Comparison of ENCODE assay signal across 1 cellular context in the genomic region with DNA sequence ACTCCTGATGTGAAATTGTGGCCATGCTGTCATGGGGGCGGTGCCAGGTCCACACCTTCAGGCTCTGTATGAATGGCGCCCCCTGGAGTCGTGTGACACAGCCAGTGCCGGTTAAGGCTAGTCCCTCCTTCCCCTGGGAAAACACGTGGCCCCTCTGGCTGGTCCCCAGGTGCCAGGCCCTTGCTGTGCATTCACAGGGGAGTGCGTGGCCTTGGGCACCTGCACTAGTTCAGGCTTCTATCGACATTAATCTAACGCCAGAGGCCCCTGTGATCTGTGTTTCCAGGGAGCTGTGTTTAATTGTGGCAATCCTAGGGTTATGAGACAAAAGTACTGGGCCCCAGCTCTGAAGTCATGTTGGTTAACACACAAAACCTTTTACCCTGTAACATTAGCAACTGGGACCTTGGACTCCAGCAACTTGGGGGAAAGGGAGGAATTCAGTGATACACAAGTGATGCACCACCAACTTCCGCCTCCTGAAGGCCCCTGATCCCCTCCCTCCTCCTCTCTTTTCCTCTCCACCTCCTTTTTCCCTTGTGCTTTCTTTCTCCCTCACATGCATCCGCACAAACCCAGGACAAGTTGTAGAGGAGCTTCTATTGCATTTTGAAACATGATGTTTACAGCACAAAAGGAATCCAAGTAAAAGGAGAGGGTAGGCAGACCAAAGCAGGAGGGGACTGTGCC.
TF ChIP-seq lines count a peak whose summit lies in the region.

No MANE protein-coding gene starts in this region.

TF ChIP-seq in K562, 482 proteins besides CTCF, POLR2A, EP300 and RAD21 (continued from another document and continues in another):
- TF ChIP-seq, protein P1, sequence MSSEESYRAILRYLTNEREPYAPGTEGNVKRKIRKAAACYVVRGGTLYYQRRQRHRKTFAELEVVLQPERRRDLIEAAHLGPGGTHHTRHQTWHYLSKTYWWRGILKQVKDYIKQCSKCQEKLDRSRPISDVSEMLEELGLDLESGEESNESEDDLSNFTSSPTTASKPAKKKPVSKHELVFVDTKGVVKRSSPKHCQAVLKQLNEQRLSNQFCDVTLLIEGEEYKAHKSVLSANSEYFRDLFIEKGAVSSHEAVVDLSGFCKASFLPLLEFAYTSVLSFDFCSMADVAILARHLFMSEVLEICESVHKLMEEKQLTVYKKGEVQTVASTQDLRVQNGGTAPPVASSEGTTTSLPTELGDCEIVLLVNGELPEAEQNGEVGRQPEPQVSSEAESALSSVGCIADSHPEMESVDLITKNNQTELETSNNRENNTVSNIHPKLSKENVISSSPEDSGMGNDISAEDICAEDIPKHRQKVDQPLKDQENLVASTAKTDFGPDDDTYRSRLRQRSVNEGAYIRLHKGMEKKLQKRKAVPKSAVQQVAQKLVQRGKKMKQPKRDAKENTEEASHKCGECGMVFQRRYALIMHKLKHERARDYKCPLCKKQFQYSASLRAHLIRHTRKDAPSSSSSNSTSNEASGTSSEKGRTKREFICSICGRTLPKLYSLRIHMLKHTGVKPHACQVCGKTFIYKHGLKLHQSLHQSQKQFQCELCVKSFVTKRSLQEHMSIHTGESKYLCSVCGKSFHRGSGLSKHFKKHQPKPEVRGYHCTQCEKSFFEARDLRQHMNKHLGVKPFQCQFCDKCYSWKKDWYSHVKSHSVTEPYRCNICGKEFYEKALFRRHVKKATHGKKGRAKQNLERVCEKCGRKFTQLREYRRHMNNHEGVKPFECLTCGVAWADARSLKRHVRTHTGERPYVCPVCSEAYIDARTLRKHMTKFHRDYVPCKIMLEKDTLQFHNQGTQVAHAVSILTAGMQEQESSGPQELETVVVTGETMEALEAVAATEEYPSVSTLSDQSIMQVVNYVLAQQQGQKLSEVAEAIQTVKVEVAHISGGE (CRISPR knock-in tag; IDR thresholded peaks at IDR 0.05) = no peak
- TF ChIP-seq RBM34 (IDR thresholded peaks at IDR 0.05; ENCODE audit: borderline replicate concordance, insufficient read depth, low read length) = no peak
- TF ChIP-seq, protein P2, sequence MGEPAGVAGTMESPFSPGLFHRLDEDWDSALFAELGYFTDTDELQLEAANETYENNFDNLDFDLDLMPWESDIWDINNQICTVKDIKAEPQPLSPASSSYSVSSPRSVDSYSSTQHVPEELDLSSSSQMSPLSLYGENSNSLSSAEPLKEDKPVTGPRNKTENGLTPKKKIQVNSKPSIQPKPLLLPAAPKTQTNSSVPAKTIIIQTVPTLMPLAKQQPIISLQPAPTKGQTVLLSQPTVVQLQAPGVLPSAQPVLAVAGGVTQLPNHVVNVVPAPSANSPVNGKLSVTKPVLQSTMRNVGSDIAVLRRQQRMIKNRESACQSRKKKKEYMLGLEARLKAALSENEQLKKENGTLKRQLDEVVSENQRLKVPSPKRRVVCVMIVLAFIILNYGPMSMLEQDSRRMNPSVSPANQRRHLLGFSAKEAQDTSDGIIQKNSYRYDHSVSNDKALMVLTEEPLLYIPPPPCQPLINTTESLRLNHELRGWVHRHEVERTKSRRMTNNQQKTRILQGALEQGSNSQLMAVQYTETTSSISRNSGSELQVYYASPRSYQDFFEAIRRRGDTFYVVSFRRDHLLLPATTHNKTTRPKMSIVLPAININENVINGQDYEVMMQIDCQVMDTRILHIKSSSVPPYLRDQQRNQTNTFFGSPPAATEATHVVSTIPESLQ (CRISPR knock-in tag; IDR thresholded peaks at IDR 0.05) = no peak
- TF ChIP-seq, protein P3, sequence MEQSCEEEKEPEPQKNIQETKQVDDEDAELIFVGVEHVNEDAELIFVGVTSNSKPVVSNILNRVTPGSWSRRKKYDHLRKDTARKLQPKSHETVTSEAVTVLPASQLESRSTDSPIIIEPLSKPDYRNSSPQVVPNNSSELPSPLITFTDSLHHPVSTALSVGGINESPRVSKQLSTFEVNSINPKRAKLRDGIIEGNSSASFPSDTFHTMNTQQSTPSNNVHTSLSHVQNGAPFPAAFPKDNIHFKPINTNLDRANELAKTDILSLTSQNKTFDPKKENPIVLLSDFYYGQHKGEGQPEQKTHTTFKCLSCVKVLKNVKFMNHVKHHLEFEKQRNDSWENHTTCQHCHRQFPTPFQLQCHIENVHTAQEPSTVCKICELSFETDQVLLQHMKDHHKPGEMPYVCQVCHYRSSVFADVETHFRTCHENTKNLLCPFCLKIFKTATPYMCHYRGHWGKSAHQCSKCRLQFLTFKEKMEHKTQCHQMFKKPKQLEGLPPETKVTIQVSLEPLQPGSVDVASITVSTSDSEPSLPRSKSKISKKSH (CRISPR knock-in tag; IDR thresholded peaks at IDR 0.05) = no peak
- TF ChIP-seq, protein P4, sequence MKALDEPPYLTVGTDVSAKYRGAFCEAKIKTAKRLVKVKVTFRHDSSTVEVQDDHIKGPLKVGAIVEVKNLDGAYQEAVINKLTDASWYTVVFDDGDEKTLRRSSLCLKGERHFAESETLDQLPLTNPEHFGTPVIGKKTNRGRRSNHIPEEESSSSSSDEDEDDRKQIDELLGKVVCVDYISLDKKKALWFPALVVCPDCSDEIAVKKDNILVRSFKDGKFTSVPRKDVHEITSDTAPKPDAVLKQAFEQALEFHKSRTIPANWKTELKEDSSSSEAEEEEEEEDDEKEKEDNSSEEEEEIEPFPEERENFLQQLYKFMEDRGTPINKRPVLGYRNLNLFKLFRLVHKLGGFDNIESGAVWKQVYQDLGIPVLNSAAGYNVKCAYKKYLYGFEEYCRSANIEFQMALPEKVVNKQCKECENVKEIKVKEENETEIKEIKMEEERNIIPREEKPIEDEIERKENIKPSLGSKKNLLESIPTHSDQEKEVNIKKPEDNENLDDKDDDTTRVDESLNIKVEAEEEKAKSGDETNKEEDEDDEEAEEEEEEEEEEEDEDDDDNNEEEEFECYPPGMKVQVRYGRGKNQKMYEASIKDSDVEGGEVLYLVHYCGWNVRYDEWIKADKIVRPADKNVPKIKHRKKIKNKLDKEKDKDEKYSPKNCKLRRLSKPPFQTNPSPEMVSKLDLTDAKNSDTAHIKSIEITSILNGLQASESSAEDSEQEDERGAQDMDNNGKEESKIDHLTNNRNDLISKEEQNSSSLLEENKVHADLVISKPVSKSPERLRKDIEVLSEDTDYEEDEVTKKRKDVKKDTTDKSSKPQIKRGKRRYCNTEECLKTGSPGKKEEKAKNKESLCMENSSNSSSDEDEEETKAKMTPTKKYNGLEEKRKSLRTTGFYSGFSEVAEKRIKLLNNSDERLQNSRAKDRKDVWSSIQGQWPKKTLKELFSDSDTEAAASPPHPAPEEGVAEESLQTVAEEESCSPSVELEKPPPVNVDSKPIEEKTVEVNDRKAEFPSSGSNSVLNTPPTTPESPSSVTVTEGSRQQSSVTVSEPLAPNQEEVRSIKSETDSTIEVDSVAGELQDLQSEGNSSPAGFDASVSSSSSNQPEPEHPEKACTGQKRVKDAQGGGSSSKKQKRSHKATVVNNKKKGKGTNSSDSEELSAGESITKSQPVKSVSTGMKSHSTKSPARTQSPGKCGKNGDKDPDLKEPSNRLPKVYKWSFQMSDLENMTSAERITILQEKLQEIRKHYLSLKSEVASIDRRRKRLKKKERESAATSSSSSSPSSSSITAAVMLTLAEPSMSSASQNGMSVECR (CRISPR knock-in tag; IDR thresholded peaks at IDR 0.05) = peak; percentile 78
- no peak for TF ChIP-seq SREBF2 (CRISPR knock-in tag; IDR thresholded peaks at IDR 0.05)
- TF ChIP-seq SIX5 (IDR thresholded peaks at IDR 0.05; ENCODE audit: borderline replicate concordance in 1 of 2, insufficient read depth in 1 of 2, low read depth in 1 of 2, low read length in 2 of 2) = no peak
- no peak for TF ChIP-seq CBX5 (IDR thresholded peaks at IDR 0.05; ENCODE audit: borderline replicate concordance, low read depth)
- no peak for TF ChIP-seq ZNF121 (CRISPR knock-in tag; conservative IDR thresholded peaks at IDR 0.05)
- no peak for TF ChIP-seq NBN (IDR thresholded peaks at IDR 0.05; ENCODE audit: low read depth)
- TF ChIP-seq NCOA2 (IDR thresholded peaks at IDR 0.05; ENCODE audit: partially characterized antibody in 2 of 2) = no peak
- no peak for TF ChIP-seq JUNB (CRISPR knock-in tag; conservative IDR thresholded peaks at IDR 0.05)
- TF ChIP-seq PHF20 (IDR thresholded peaks at IDR 0.05; ENCODE audit: partially characterized antibody) = no peak
- TF ChIP-seq SMAD4 (CRISPR knock-in tag; conservative IDR thresholded peaks at IDR 0.05) = peak; percentile 47; the same call in 1 of the 2 replicates
- TF ChIP-seq ARID1B (IDR thresholded peaks at IDR 0.05) = no peak
- TF ChIP-seq GATA2 (CRISPR knock-in tag; IDR thresholded peaks at IDR 0.05) = no peak
- no peak for TF ChIP-seq CHD1 (IDR thresholded peaks at IDR 0.05; ENCODE audit: low read length)
- TF ChIP-seq ZNF184 (CRISPR knock-in tag; IDR thresholded peaks at IDR 0.05) = no peak
- 0 out of 2 replicates have a peak, but pooled peaks have one; percentile 29 for TF ChIP-seq ZKSCAN1 (IDR thresholded peaks at IDR 0.05; ENCODE audit: low read depth, low read length)
- TF ChIP-seq, protein P5, sequence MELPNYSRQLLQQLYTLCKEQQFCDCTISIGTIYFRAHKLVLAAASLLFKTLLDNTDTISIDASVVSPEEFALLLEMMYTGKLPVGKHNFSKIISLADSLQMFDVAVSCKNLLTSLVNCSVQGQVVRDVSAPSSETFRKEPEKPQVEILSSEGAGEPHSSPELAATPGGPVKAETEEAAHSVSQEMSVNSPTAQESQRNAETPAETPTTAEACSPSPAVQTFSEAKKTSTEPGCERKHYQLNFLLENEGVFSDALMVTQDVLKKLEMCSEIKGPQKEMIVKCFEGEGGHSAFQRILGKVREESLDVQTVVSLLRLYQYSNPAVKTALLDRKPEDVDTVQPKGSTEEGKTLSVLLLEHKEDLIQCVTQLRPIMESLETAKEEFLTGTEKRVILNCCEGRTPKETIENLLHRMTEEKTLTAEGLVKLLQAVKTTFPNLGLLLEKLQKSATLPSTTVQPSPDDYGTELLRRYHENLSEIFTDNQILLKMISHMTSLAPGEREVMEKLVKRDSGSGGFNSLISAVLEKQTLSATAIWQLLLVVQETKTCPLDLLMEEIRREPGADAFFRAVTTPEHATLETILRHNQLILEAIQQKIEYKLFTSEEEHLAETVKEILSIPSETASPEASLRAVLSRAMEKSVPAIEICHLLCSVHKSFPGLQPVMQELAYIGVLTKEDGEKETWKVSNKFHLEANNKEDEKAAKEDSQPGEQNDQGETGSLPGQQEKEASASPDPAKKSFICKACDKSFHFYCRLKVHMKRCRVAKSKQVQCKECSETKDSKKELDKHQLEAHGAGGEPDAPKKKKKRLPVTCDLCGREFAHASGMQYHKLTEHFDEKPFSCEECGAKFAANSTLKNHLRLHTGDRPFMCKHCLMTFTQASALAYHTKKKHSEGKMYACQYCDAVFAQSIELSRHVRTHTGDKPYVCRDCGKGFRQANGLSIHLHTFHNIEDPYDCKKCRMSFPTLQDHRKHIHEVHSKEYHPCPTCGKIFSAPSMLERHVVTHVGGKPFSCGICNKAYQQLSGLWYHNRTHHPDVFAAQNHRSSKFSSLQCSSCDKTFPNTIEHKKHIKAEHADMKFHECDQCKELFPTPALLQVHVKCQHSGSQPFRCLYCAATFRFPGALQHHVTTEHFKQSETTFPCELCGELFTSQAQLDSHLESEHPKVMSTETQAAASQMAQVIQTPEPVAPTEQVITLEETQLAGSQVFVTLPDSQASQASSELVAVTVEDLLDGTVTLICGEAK (IDR thresholded peaks at IDR 0.05) = no peak
- TF ChIP-seq, protein P5 (CRISPR knock-in tag; IDR thresholded peaks at IDR 0.05) = no peak
- TF ChIP-seq NFIX (CRISPR knock-in tag; IDR thresholded peaks at IDR 0.05; ENCODE audit: low read depth) = no peak
- peak; percentile 53; the same call in 1 of the 2 replicates for TF ChIP-seq ATF7 (IDR thresholded peaks at IDR 0.05)
